1 cellular context compared by ENCODE assay signal in the genomic region with DNA sequence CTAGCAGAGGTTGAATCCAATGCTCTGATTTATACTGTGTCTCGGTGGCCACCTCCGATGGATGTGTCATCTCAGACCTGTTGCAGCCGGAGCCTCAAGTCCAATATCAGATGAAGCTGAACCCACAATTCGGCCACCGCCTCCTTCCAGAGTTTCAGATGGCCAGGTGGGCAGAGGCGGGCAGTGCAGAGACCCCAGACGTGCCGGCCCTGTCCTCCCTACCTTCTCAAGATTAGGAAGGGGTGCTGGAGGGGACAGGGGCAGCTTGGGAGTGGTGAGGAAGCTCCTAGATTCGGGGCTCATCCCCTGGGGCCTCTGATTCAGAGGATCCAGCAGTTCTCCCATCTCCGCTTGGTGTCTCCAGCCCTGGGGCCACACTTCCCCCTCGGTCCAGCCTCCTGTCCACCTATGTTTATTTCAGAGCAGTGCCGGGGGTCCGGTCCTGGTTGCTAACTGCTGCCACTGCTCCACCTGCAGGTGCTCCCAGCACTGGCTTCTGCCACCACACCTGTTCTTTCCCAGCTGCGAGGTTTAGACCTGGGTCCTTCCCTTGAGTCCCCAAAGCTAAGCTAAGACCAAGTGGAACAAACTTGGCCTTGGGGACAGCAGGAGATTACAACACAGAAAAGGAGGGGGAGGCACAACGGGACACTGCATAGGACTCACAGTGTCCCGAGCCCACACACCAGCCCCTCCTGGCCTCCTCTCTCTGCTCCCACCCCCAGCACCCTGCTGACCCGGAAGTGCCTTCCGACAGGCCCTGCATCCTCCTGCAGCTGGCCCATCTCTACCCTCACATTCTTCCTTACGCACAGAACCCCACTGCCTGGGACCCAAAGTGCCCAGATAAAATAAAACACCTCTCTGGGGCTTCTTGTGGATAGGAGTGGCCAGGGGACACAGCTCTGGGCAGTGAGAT.
TF ChIP-seq lines count a peak whose summit lies in the region.

No MANE protein-coding gene starts in this region.

TF ChIP-seq in WTC11, 78 proteins besides CTCF, POLR2A, EP300 and RAD21 (continued from another document):
- TF ChIP-seq, protein P1, sequence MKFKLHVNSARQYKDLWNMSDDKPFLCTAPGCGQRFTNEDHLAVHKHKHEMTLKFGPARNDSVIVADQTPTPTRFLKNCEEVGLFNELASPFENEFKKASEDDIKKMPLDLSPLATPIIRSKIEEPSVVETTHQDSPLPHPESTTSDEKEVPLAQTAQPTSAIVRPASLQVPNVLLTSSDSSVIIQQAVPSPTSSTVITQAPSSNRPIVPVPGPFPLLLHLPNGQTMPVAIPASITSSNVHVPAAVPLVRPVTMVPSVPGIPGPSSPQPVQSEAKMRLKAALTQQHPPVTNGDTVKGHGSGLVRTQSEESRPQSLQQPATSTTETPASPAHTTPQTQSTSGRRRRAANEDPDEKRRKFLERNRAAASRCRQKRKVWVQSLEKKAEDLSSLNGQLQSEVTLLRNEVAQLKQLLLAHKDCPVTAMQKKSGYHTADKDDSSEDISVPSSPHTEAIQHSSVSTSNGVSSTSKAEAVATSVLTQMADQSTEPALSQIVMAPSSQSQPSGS (CRISPR knock-in tag; IDR thresholded peaks at IDR 0.05; ENCODE audit: borderline replicate concordance, low read depth), result no peak
- TF ChIP-seq ZNF263 (CRISPR knock-in tag; IDR thresholded peaks at IDR 0.05; ENCODE audit: low read depth) (no peak), TEAD1 (CRISPR knock-in tag; IDR thresholded peaks at IDR 0.05) (no peak), JUN (CRISPR knock-in tag; IDR thresholded peaks at IDR 0.05) (no peak)
- TF ChIP-seq, protein P2, sequence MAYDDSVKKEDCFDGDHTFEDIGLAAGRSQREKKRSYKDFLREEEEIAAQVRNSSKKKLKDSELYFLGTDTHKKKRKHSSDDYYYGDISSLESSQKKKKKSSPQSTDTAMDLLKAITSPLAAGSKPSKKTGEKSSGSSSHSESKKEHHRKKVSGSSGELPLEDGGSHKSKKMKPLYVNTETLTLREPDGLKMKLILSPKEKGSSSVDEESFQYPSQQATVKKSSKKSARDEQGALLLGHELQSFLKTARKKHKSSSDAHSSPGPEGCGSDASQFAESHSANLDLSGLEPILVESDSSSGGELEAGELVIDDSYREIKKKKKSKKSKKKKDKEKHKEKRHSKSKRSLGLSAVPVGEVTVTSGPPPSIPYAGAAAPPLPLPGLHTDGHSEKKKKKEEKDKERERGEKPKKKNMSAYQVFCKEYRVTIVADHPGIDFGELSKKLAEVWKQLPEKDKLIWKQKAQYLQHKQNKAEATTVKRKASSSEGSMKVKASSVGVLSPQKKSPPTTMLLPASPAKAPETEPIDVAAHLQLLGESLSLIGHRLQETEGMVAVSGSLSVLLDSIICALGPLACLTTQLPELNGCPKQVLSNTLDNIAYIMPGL (CRISPR knock-in tag; IDR thresholded peaks at IDR 0.05), result no peak
